Comparison of ENCODE assay signal across 31 cellular contexts in the genomic region with DNA sequence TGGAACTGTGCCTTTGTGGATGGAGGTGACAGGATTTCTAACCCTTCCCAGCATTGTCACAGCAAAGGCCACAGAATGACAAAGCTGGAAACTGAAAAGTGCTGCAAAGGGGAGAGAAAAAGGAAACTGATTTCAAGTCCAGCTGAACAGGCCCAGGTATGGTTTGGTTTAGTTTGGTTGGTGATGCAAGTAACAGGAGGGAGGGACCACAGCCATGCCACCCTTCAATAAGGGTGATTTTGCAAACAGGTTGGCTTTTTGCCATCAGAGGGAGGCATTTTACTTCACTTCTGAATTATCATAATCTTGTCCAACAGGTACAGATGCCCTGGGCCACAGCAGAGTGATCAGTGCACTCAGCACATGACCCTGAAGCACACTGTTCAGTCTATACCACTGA. TPM values are rescaled to one million over a fixed set of nuclear protein-coding genes. Genes with fewer than 3 reads are reported as not detected.
DNase-seq lines count a peak whose midpoint lies in the region; ATAC-seq and TF ChIP-seq lines count a peak whose summit lies in the region.
"Had no signal": no experiment of that assay in that cellular context is flagged by ENCODE, and none has a peak within 500 bp of the region (broad histone marks: within the 10 kb centered on the region; RNA-seq: fewer than 3 reads in every experiment).

No MANE protein-coding gene starts in this region.

- H3K4me3 ChIP-seq in right atrium auricular region (no peak overlapping the region), right lobe of liver (no peak overlapping the region)
- H3K4me3 ChIP-seq: K562, PC-9 had no signal

- H3K4me3 Mint-ChIP-seq in effector memory CD8-positive, alpha-beta T cell: no peak overlapping the region

- H3K9me3 ChIP-seq in right atrium auricular region (no peaks in the 10 kb centered on the region), right lobe of liver (no peaks in the 10 kb centered on the region)

- TF ChIP-seq CTCF in right atrium auricular region (IDR thresholded peaks at IDR 0.05) (no peak), right lobe of liver (IDR thresholded peaks at IDR 0.05) (no peak)

- H3K4me1 ChIP-seq in right atrium auricular region (peaks cover 0 to 56% of the 10 kb centered on the region in 2 donors), right lobe of liver (peaks cover 0 to 15% (median 0%) of the 10 kb centered on the region in 4 donors)

- ATAC-seq in left ventricle myocardium superior: no peak
- no peak for ATAC-seq in effector memory CD8-positive, alpha-beta T cell (replicated peaks)
- peak in 3 of 4 donors; percentile 21 to 55 (median 36) for ATAC-seq in right lobe of liver
- no peak for ATAC-seq in GM19455 (IDR thresholded peaks at IDR 0.05; ENCODE audit: unreplicated experiment)
- ATAC-seq: K562 had no signal

- no peak for DNase-seq in right atrium auricular region (ENCODE audit: low spot score)
- no peak for DNase-seq in left ventricle myocardium superior
- DNase-seq in effector memory CD8-positive, alpha-beta T cell: no peak
- no peak for DNase-seq in right lobe of liver
- no peak for DNase-seq in DMS79 (lab: John Stamatoyannopoulos, UW)
- DNase-seq in NCI-H774 (lab: John Stamatoyannopoulos, UW): no peak
- DNase-seq: C1 segment of cervical spinal cord; CD4-positive, alpha-beta memory T cell; COR-L47; DMS 273 treated with DMSO at 0.1 percent for 48 hours; DND-41; HCEC 1CT; Kasumi-1; MV-4-11; NCI-H1105; NCI-H146; NCI-H1930; NCI-H2107; NCI-H524; NCI-H82; NK-92 treated with Interleukin-12 subunit alpha and Interleukin-12 subunit beta, amount 100 ng/mL, for 24 hours; PC-9; SHP77 had no signal

- intact Hi-C loops in left ventricle myocardium superior (cut with micrococcal nuclease): no loop called here
- intact Hi-C loops in right lobe of liver (cut with DNase I): loop anchor here in 1 of 2 donors (10.0 kb wide), 1 partner anchor 80 kb away; no protein-coding TSS in a partner anchor

- no peaks in the 10 kb centered on the region for H3K36me3 Mint-ChIP-seq in effector memory CD8-positive, alpha-beta T cell (ENCODE audit: insufficient read depth)

- H3K27ac ChIP-seq in right atrium auricular region (peak overlapping the region; percentile 62 to 88), right lobe of liver (no peak overlapping the region)
- H3K27ac ChIP-seq: HL-60, PC-9 had no signal

- no peaks in the 10 kb centered on the region for H3K9me3 Mint-ChIP-seq in effector memory CD8-positive, alpha-beta T cell
- H3K9me3 Mint-ChIP-seq: CD4-positive, alpha-beta memory T cell had no signal

- H3K27me3 ChIP-seq in right atrium auricular region: no peaks in the 10 kb centered on the region
- H3K27me3 ChIP-seq in right lobe of liver: no peaks in the 10 kb centered on the region

- no peak for TF ChIP-seq POLR2A in right lobe of liver (IDR thresholded peaks at IDR 0.05)

- peaks cover 5 to 11% of the 10 kb centered on the region in 2 donors for H3K4me1 Mint-ChIP-seq in effector memory CD8-positive, alpha-beta T cell (ENCODE audit: low read depth in 2 of 2)

- peak overlapping the region; percentile 19 to 22 for H3K27ac Mint-ChIP-seq in effector memory CD8-positive, alpha-beta T cell
- H3K27ac Mint-ChIP-seq: CD4-positive, alpha-beta memory T cell had no signal

- no peaks in the 10 kb centered on the region for H3K27me3 Mint-ChIP-seq in effector memory CD8-positive, alpha-beta T cell
- H3K27me3 Mint-ChIP-seq: CD4-positive, alpha-beta memory T cell had no signal

- peaks cover 6% of the 10 kb centered on the region for H3K36me3 ChIP-seq in right atrium auricular region
- H3K36me3 ChIP-seq in right lobe of liver: no peaks in the 10 kb centered on the region

RNA-seq across cellular contexts. Expression of gene FITM2, which starts 6.6 kb away (rescaled TPM):
- total RNA-seq in right atrium auricular region: 100 to 1,000 TPM in 1 of 2 donors, 10 to 100 TPM in 1; 87.1 to 143 TPM
- total RNA-seq in left ventricle myocardium superior: 175 TPM
- 1 to 10 TPM; 3.6 to 8.0 (median 6.4) TPM for total RNA-seq in right lobe of liver

RNA-seq across cellular contexts. Expression of gene R3HDML, which starts 32.5 kb away (rescaled TPM):
- total RNA-seq in right atrium auricular region (not detected), left ventricle myocardium superior (not detected), right lobe of liver (not detected)
- total RNA-seq: A673; CD4-positive, alpha-beta memory T cell; H1; K562; M059J; PC-9; RPMI7951; SK-MEL-5 had no signal

RNA-seq across cellular contexts. Expression of gene HNF4A, which starts 51.1 kb away (rescaled TPM):
- not detected for total RNA-seq in right atrium auricular region
- total RNA-seq in left ventricle myocardium superior: not detected
- 100 to 1,000 TPM; 101 to 255 (median 157) TPM for total RNA-seq in right lobe of liver
- total RNA-seq: A673; CD4-positive, alpha-beta memory T cell; H1; M059J; RPMI7951 had no signal

RNA-seq across cellular contexts. Expression of gene GDAP1L1, which starts 57.3 kb away (rescaled TPM):
- total RNA-seq in right atrium auricular region (1 to 10 TPM in 1 of 2 donors, not detected in 1; 1.2 TPM), left ventricle myocardium superior (0.42 TPM), right lobe of liver (not detected)
- total RNA-seq: CD4-positive, alpha-beta memory T cell; M059J; PC-9; RPMI7951; SK-MEL-5 had no signal

Comparison
In these comparisons a context has a peak if more than half of its experiments do, and no peak if none do; other contexts are left out.
1. H3K27ac ChIP-seq: peak in right atrium auricular region (2 of 2); none in right lobe of liver (0 of 3).
2. ATAC-seq: peak in right lobe of liver (3 of 4); none in left ventricle myocardium superior (single experiment), effector memory CD8-positive, alpha-beta T cell (single experiment) and GM19455 (single experiment).
3. RNA of gene FITM2, which starts 6.6 kb away (total RNA-seq): 175 TPM in left ventricle myocardium superior (single experiment) and 87.1 to 143 TPM in right atrium auricular region; 3.6 to 8.0 TPM in right lobe of liver; every median in the first group is over 4 times any median in the second.
4. RNA of gene HNF4A, which starts 51.1 kb away (total RNA-seq): 101 to 255 TPM in right lobe of liver; not detected in right atrium auricular region and not detected in left ventricle myocardium superior (single experiment); every median in the first group is over 10 times any median in the second.